In the genomic region with DNA sequence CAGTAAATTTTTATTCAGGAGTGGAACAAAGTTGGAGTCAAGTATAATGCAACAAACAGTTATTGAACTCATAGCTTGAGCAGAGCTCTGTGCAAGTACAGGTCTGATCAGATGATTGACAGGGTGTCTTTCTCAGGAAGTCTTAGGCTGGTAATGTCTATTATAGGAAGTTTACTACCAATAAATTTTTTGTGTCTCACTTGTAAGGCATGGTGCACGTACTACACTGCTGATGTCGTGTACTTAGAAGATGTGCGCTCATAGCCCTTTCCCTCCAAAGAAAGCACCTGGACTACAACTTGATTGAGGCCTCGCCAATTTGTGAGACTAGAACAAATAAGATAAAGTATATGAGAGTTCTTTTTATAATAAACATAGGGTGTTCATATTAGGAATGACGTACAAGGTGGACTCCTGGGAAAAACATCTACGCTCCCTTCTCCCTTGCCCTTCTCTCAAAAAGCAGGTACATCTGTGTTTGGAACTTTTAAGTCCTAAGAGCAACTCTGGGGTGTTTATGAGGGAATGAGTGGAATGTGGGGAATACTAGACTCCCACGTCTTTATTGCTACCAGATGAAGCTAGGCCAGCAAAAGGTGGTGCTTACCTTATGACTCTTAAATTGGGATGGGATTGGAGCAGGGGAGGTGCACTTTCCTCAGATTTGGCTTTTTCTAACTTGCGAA, we compare ENCODE assay signal across 1 cellular context.
TF ChIP-seq lines count a peak whose summit lies in the region.

No MANE protein-coding gene starts in this region.

TF ChIP-seq in K562, 482 proteins besides CTCF, POLR2A, EP300 and RAD21 (continued from another document):
- TF ChIP-seq, protein P1, sequence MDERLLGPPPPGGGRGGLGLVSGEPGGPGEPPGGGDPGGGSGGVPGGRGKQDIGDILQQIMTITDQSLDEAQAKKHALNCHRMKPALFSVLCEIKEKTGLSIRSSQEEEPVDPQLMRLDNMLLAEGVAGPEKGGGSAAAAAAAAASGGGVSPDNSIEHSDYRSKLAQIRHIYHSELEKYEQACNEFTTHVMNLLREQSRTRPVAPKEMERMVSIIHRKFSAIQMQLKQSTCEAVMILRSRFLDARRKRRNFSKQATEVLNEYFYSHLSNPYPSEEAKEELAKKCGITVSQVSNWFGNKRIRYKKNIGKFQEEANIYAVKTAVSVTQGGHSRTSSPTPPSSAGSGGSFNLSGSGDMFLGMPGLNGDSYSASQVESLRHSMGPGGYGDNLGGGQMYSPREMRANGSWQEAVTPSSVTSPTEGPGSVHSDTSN (CRISPR knock-in tag; IDR thresholded peaks at IDR 0.05; ENCODE audit: low read depth): no peak
- TF ChIP-seq, protein P1 (tag; conservative IDR thresholded peaks at IDR 0.05; ENCODE audit: low read depth): 0 out of 2 replicates have a peak, but pooled peaks have one; percentile 20
- TF ChIP-seq ATF1 (CRISPR knock-in tag; IDR thresholded peaks at IDR 0.05) (no peak), ATF1 (tag; IDR thresholded peaks at IDR 0.05) (no peak), CTBP1 (IDR thresholded peaks at IDR 0.05; ENCODE audit: borderline replicate concordance) (no peak), CREB1 (IDR thresholded peaks at IDR 0.05) (no peak), CREB1 (CRISPR knock-in tag; IDR thresholded peaks at IDR 0.05) (no peak), RHOXF2B (CRISPR knock-in tag; conservative IDR thresholded peaks at IDR 0.05) (no peak)
- TF ChIP-seq, protein P2, sequence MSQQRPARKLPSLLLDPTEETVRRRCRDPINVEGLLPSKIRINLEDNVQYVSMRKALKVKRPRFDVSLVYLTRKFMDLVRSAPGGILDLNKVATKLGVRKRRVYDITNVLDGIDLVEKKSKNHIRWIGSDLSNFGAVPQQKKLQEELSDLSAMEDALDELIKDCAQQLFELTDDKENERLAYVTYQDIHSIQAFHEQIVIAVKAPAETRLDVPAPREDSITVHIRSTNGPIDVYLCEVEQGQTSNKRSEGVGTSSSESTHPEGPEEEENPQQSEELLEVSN (IDR thresholded peaks at IDR 0.05; ENCODE audit: borderline replicate concordance in 1 of 2, extremely low read depth in 1 of 2, insufficient read depth in 1 of 2, insufficient read length in 1 of 2, low read depth in 1 of 2, low read length in 1 of 2, poor library complexity in 1 of 2, severe bottlenecking in 1 of 2): peak in 1 of 2 experiments; percentile 41
- TF ChIP-seq, protein P3, sequence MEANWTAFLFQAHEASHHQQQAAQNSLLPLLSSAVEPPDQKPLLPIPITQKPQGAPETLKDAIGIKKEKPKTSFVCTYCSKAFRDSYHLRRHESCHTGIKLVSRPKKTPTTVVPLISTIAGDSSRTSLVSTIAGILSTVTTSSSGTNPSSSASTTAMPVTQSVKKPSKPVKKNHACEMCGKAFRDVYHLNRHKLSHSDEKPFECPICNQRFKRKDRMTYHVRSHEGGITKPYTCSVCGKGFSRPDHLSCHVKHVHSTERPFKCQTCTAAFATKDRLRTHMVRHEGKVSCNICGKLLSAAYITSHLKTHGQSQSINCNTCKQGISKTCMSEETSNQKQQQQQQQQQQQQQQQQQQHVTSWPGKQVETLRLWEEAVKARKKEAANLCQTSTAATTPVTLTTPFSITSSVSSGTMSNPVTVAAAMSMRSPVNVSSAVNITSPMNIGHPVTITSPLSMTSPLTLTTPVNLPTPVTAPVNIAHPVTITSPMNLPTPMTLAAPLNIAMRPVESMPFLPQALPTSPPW (CRISPR knock-in tag; IDR thresholded peaks at IDR 0.05): no peak
- TF ChIP-seq, protein P4, sequence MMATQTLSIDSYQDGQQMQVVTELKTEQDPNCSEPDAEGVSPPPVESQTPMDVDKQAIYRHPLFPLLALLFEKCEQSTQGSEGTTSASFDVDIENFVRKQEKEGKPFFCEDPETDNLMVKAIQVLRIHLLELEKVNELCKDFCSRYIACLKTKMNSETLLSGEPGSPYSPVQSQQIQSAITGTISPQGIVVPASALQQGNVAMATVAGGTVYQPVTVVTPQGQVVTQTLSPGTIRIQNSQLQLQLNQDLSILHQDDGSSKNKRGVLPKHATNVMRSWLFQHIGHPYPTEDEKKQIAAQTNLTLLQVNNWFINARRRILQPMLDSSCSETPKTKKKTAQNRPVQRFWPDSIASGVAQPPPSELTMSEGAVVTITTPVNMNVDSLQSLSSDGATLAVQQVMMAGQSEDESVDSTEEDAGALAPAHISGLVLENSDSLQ (IDR thresholded peaks at IDR 0.05): peak; percentile 85
- TF ChIP-seq, protein P5, sequence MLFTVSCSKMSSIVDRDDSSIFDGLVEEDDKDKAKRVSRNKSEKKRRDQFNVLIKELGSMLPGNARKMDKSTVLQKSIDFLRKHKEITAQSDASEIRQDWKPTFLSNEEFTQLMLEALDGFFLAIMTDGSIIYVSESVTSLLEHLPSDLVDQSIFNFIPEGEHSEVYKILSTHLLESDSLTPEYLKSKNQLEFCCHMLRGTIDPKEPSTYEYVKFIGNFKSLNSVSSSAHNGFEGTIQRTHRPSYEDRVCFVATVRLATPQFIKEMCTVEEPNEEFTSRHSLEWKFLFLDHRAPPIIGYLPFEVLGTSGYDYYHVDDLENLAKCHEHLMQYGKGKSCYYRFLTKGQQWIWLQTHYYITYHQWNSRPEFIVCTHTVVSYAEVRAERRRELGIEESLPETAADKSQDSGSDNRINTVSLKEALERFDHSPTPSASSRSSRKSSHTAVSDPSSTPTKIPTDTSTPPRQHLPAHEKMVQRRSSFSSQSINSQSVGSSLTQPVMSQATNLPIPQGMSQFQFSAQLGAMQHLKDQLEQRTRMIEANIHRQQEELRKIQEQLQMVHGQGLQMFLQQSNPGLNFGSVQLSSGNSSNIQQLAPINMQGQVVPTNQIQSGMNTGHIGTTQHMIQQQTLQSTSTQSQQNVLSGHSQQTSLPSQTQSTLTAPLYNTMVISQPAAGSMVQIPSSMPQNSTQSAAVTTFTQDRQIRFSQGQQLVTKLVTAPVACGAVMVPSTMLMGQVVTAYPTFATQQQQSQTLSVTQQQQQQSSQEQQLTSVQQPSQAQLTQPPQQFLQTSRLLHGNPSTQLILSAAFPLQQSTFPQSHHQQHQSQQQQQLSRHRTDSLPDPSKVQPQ (CRISPR knock-in tag; IDR thresholded peaks at IDR 0.05; ENCODE audit: borderline replicate concordance): no peak
